ENCODE assay signal across 26 cellular contexts in the genomic region with DNA sequence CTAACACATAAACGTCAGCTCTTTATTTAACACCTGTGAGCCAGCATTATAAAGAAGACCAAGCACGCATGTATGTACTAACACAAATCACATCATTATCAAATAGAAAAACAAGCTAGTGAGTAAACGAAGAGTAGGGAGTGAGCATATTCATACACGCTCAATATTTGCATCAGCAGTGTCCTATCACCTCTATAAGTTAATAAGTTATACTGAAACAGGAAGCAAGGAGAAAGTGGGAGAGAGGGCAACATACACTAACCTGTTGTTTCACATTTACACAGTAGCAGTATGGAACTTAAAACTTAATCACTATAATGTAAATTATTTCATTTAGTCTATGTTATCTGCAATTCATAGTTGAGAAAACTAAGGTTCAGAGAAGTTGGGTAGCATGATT.
"Had no signal": no experiment of that assay in that cellular context is flagged by ENCODE, and none has a peak within 500 bp of the region (broad histone marks: within the 10 kb centered on the region; RNA-seq: fewer than 3 reads in every experiment).

No MANE protein-coding gene starts in this region.

- DNase-seq: activated CD4-positive, alpha-beta memory T cell treated with anti-CD3 and anti-CD28 coated beads, Interleukin-2, amount 10 ng/mL, durations not matched to agents 7 days and 5 days; activated CD4-positive, alpha-beta T cell treated with anti-CD3 and anti-CD28 coated beads, Interleukin-2, amount 10 ng/mL, durations not matched to agents 7 days and 5 days; activated CD4-positive, CD25-positive, alpha-beta regulatory T cell treated with anti-CD3 and anti-CD28 coated beads, Interleukin-2, amount 50 U/mL, for 72 hours; activated naive CD8-positive, alpha-beta T cell treated with anti-CD3 and anti-CD28 coated beads, Interleukin-2, amount 50 U/mL, for 24 hours; activated T-cell treated with anti-CD3 and anti-CD28 coated beads, Interleukin-2, amount 50 U/mL, for 4 hours; amygdala; central memory CD4-positive, alpha-beta T cell; hippocampal formation; left cardiac atrium; mammary epithelial cell; naive thymus-derived CD4-positive, alpha-beta T cell; nucleus accumbens; pancreas; retina; sigmoid colon; stimulated activated CD4-positive, alpha-beta T cell treated with anti-CD3 and anti-CD28 coated beads, Interleukin-1b, Interleukin-23, amount 100 ng/mL, for 48 hours; stimulated activated CD4-positive, alpha-beta T cell treated with anti-CD3 and anti-CD28 coated beads, Interleukin-4, amount 100 ng/mL, for 4 hours; stimulated activated CD8-positive, alpha-beta memory T cell treated with anti-CD3 and anti-CD28 coated beads, Interleukin-4, amount 100 ng/mL, for 48 hours; stimulated activated naive B cell treated with anti-CD40 and anti-IgM and Interleukin-4, amounts not matched to agents 10 μg/mL and 1 μg/mL and 100 μg/mL, for 72 hours had no signal

- H3K4me3 ChIP-seq: breast epithelium, gastroesophageal sphincter, pancreas, prostate gland, sigmoid colon, smooth muscle cell, suprapubic skin, tibial nerve had no signal

- H3K9me3 ChIP-seq: pancreas, prostate gland, sigmoid colon had no signal

- H3K36me3 ChIP-seq: breast epithelium, gastroesophageal sphincter, pancreas, prostate gland, sigmoid colon, suprapubic skin, tibial nerve had no signal

- H3K4me2 ChIP-seq: smooth muscle cell had no signal

- H3K27ac ChIP-seq: breast epithelium, gastroesophageal sphincter, pancreas, prostate gland, sigmoid colon, suprapubic skin, tibial nerve had no signal

- H3K4me1 ChIP-seq: breast epithelium, gastroesophageal sphincter, pancreas, prostate gland, suprapubic skin, tibial nerve had no signal

- ATAC-seq: activated naive CD8-positive, alpha-beta T cell treated with anti-CD3 and anti-CD28 coated beads, Interleukin-2, amount 50 U/mL, for 24 hours; activated T-cell treated with anti-CD3 and anti-CD28 coated beads, Interleukin-2, amount 50 U/mL, for 4 hours; activated T-helper 17 cell treated with anti-CD3 and anti-CD28 coated beads, Interleukin-2, amount 50 U/mL, for 72 hours; gastroesophageal sphincter; left cardiac atrium; naive thymus-derived CD4-positive, alpha-beta T cell; pancreas; stimulated activated naive B cell treated with anti-CD40 and anti-IgM and Interleukin-4, amounts not matched to agents 10 μg/mL and 1 μg/mL and 100 μg/mL, for 72 hours had no signal

- H3K27me3 ChIP-seq: breast epithelium, gastroesophageal sphincter, pancreas, sigmoid colon, suprapubic skin, tibial nerve had no signal
